In genomic region chr7:151992375-151992774, GRCh38 we compare ENCODE assay signal across 8 cellular contexts. TPM values are rescaled to one million over a fixed set of nuclear protein-coding genes. Genes with fewer than 3 reads are reported as not detected.
DNase-seq lines count a peak whose midpoint lies in the region; ATAC-seq and TF ChIP-seq lines count a peak whose summit lies in the region.

No MANE protein-coding gene starts in this region.

- no peak overlapping the region for H3K4me3 ChIP-seq in brain microvascular endothelial cell (ENCODE audit: low read depth, low read length)
- no peak overlapping the region for H3K4me3 ChIP-seq in kidney epithelial cell (ENCODE audit: low read depth, low read length)

- in situ Hi-C loops in brain microvascular endothelial cell (cut with HindIII; ENCODE audit: low pct_ligation_motif_present, low sequenced_read_pairs), result no loop called here

- TF ChIP-seq CTCF in GM12874 (IDR thresholded peaks at IDR 0.05; ENCODE audit: insufficient read depth, low read depth, low read length), result 0 out of 2 replicates have a peak, but pooled peaks have one; percentile 5
- TF ChIP-seq CTCF in brain microvascular endothelial cell (IDR thresholded peaks at IDR 0.05; ENCODE audit: low read depth, low read length, missing control alignments), result no peak
- TF ChIP-seq CTCF in kidney epithelial cell (IDR thresholded peaks at IDR 0.05; ENCODE audit: insufficient read depth, low read length, poor library complexity, severe bottlenecking), result peak; percentile 19

- ATAC-seq in HG02763 (IDR thresholded peaks at IDR 0.05; ENCODE audit: unreplicated experiment) (no peak), GM21367 (IDR thresholded peaks at IDR 0.05; ENCODE audit: unreplicated experiment) (no peak)

- no peaks in the 10 kb centered on the region for H3K36me3 ChIP-seq in brain microvascular endothelial cell (replicated peaks)
- no peaks in the 10 kb centered on the region for H3K36me3 ChIP-seq in kidney epithelial cell (ENCODE audit: control insufficient read depth, insufficient read depth, low read length)

- no peak overlapping the region for H3K27ac ChIP-seq in brain microvascular endothelial cell

- H3K27me3 ChIP-seq in brain microvascular endothelial cell (replicated peaks) (no peaks in the 10 kb centered on the region), kidney epithelial cell (ENCODE audit: control insufficient read depth, insufficient read depth, low read length) (peaks cover 3% of the 10 kb centered on the region)

- DNase-seq in LoVo (ENCODE audit: low spot score) (peak; percentile 74), T follicular helper cell (ENCODE audit: low read depth) (peak; percentile 2), brain microvascular endothelial cell (peak; percentile 15), kidney epithelial cell (ENCODE audit: low read depth) (no peak)
- peak; percentile 15 for DNase-seq in stimulated activated CD8-positive, alpha-beta memory T cell treated with anti-CD3 and anti-CD28 coated beads, Interleukin-12 subunit alpha, Interleukin-12 subunit beta, amount 100 ng/mL, for 1 hour (ENCODE audit: low read depth)

RNA-seq across cellular contexts. Expression of gene GALNT11, which starts 33.1 kb away (rescaled TPM):
- total RNA-seq in kidney epithelial cell, result 29.2 and 36.0 TPM in 2 replicates

RNA-seq across cellular contexts. Expression of gene GALNTL5, which starts 36.1 kb away (rescaled TPM):
- not detected in 2 replicates for total RNA-seq in kidney epithelial cell
